Comparison of ENCODE assay signal across 8 cellular contexts in genomic region chr4:136864580-136865185, GRCh38.
DNase-seq lines count a peak whose midpoint lies in the region; ATAC-seq and TF ChIP-seq lines count a peak whose summit lies in the region.

No MANE protein-coding gene starts in this region.

- TF ChIP-seq CTCF in WERI-Rb-1 (IDR thresholded peaks at IDR 0.05; ENCODE audit: low read depth, low read length), result peak; percentile 54
- peak; percentile 37 to 83 (median 75) for TF ChIP-seq CTCF in heart right ventricle (IDR thresholded peaks at IDR 0.05)

- peaks cover 0 to 5% (median 0%) of the 10 kb centered on the region in 3 donors for H3K4me1 Mint-ChIP-seq in CD8-positive, alpha-beta memory T cell

- no peaks in the 10 kb centered on the region for H3K27me3 Mint-ChIP-seq in CD8-positive, alpha-beta memory T cell

- intact Hi-C loops in heart right ventricle (cut with DNase I), result loop anchor here in 2 of 10 donors (5.0 to 10.0 kb wide), 2 partner anchors 150 to 152 kb away; no protein-coding TSS in a partner anchor

- H3K27ac ChIP-seq in WERI-Rb-1, result peak overlapping the region; percentile 62
- no peak overlapping the region for H3K27ac ChIP-seq in heart right ventricle
- H3K27ac ChIP-seq in CD8-positive, alpha-beta memory T cell (ENCODE audit: low read depth, low read length), result no peak overlapping the region

- POLR2A ChIA-PET in CD8-positive, alpha-beta memory T cell (lab: Charles Lee), result no interaction called here

- no peaks in the 10 kb centered on the region for H3K36me3 Mint-ChIP-seq in CD8-positive, alpha-beta memory T cell

- H3K4me3 ChIP-seq in WERI-Rb-1 (ENCODE audit: low read depth, low read length) (no peak overlapping the region), heart right ventricle (no peak overlapping the region), skeletal muscle cell (ENCODE audit: low read depth, low read length) (no peak overlapping the region)
- H3K4me3 ChIP-seq in CD8-positive, alpha-beta memory T cell (ENCODE audit: low read length), result no peak overlapping the region

- DNase-seq in DMS 273 (lab: John Stamatoyannopoulos, UW; ENCODE audit: unreplicated experiment) (peak; percentile 82), NCI-H2107 treated with DMSO at 0.1 percent for 48 hours (lab: John Stamatoyannopoulos, UW; ENCODE audit: unreplicated experiment) (peak; percentile 40), WERI-Rb-1 (peak; percentile 63), heart right ventricle (peak in 1 of 2 donors; percentile 44), skeletal muscle cell (ENCODE audit: low read depth) (peak; percentile 34)
- no peak for DNase-seq in CD8-positive, alpha-beta memory T cell

- 0 to 4% methylated on average over 2 of the region's 2 CpGs for WGBS in heart right ventricle, 2 donors

- CTCF ChIA-PET in CD8-positive, alpha-beta memory T cell (lab: Charles Lee), result interaction anchor here (1.1 kb wide), 1 partner anchor 15 kb away, joined by 3 read pairs; no protein-coding TSS in a partner anchor

- ATAC-seq in GM19025 (IDR thresholded peaks at IDR 0.05; ENCODE audit: low read depth, unreplicated experiment) (peak; percentile 80), HG03097 (IDR thresholded peaks at IDR 0.05; ENCODE audit: low FRiP score, unreplicated experiment) (peak; percentile 73), heart right ventricle (peak in 4 of 8 donors; percentile 48 to 75 (median 57))

- H3K27me3 ChIP-seq in WERI-Rb-1 (ENCODE audit: insufficient read depth, low read depth, severe bottlenecking), result no peaks in the 10 kb centered on the region
- H3K27me3 ChIP-seq in heart right ventricle, result no peaks in the 10 kb centered on the region
- no peaks in the 10 kb centered on the region for H3K27me3 ChIP-seq in CD8-positive, alpha-beta memory T cell (ENCODE audit: insufficient read depth, low read length, poor library complexity, severe bottlenecking)

- H3K9me3 Mint-ChIP-seq in CD8-positive, alpha-beta memory T cell, result no peaks in the 10 kb centered on the region

- peaks cover 0 to 9% (median 0%) of the 10 kb centered on the region in 9 donors for H3K4me1 ChIP-seq in heart right ventricle
- H3K4me1 ChIP-seq in CD8-positive, alpha-beta memory T cell (ENCODE audit: insufficient read depth, low read length), result no peaks in the 10 kb centered on the region

- H3K27ac Mint-ChIP-seq in CD8-positive, alpha-beta memory T cell, result no peak overlapping the region

- H3K4me3 Mint-ChIP-seq in CD8-positive, alpha-beta memory T cell, result no peak overlapping the region

- H3K9me3 ChIP-seq in WERI-Rb-1 (ENCODE audit: severe bottlenecking), result no peaks in the 10 kb centered on the region
- H3K9me3 ChIP-seq in heart right ventricle, result no peaks in the 10 kb centered on the region
- no peaks in the 10 kb centered on the region for H3K9me3 ChIP-seq in CD8-positive, alpha-beta memory T cell (ENCODE audit: low read length)

- H3K36me3 ChIP-seq in WERI-Rb-1 (no peaks in the 10 kb centered on the region), heart right ventricle (no peaks in the 10 kb centered on the region)
- H3K36me3 ChIP-seq in CD8-positive, alpha-beta memory T cell (ENCODE audit: insufficient read depth, low read length), result no peaks in the 10 kb centered on the region

Comparison
In these comparisons a context has a peak if more than half of its experiments do, and no peak if none do; other contexts are left out.
1. DNase-seq: peak in DMS 273 (single experiment), NCI-H2107 treated with DMSO at 0.1 percent for 48 hours (single experiment), WERI-Rb-1 (single experiment) and skeletal muscle cell (single experiment); none in CD8-positive, alpha-beta memory T cell (0 of 5).